7 cellular contexts compared by ENCODE assay signal in genomic region chr15:39420853-39421192, GRCh38.
A peak's percentile ranks its signal among the peaks of the same experiment; 100 is the strongest.
DNase-seq lines count a peak whose midpoint lies in the region; ATAC-seq, FAIRE-seq and TF ChIP-seq lines count a peak whose summit lies in the region.
"Not testable (repeated sequence)": the region's sequence is repeated elsewhere in the genome, so short reads cannot be mapped to it uniquely, and the experiment has no call there.

No MANE protein-coding gene starts in this region.

- TF ChIP-seq CTCF in RWPE1 (conservative IDR thresholded peaks at IDR 0.05; ENCODE audit: low read depth); K562 (IDR thresholded peaks at IDR 0.05 in 2 of 3, conservative IDR thresholded peaks at IDR 0.05 in 1 of 3; ENCODE audit: insufficient read depth in 2 of 3, low read depth in 1 of 3, low read length in 3 of 3); endodermal cell (conservative IDR thresholded peaks at IDR 0.05); neural crest cell (conservative IDR thresholded peaks at IDR 0.05): not testable (repeated sequence)

- not testable (repeated sequence) for H3K9me3 ChIP-seq in ES-I3 (ENCODE audit: control insufficient read depth, insufficient read depth, low read length); iPS-15b (ENCODE audit: control insufficient read depth, insufficient read depth, low read length)
- H3K9me3 ChIP-seq in HUES6 (ENCODE audit: control insufficient read depth, insufficient read depth, low read depth, low read length) (peaks cover 22% of the 10 kb centered on the region), K562 (replicated peaks; ENCODE audit: control insufficient read depth, insufficient read depth, low read depth, low read length) (peaks cover 11% of the 10 kb centered on the region), endodermal cell (ENCODE audit: control insufficient read depth, low read length) (peaks cover 10% of the 10 kb centered on the region)

- not testable (repeated sequence) for H3K27me3 ChIP-seq in HUES6 (ENCODE audit: control insufficient read depth, insufficient read depth, low read length); K562 (ENCODE audit: control insufficient read depth in 2 of 2, insufficient read depth in 2 of 2, low read length in 2 of 2); endodermal cell (ENCODE audit: control insufficient read depth, insufficient read depth, low read length, poor library complexity, severe bottlenecking); iPS-15b (ENCODE audit: control insufficient read depth, insufficient read depth, low read length)

- not testable (repeated sequence) for TF ChIP-seq POLR2A in K562 (conservative IDR thresholded peaks at IDR 0.05)

- peaks cover 29% of the 10 kb centered on the region for H3K9me3 Mint-ChIP-seq in endodermal cell
- not testable (repeated sequence) for H3K9me3 Mint-ChIP-seq in neural crest cell

- not testable (repeated sequence) for TF ChIP-seq EP300 in K562 (IDR thresholded peaks at IDR 0.05; ENCODE audit: low read length)

- not testable (repeated sequence) for DNase-seq in RWPE1 (ENCODE audit: low spot score); K562 (ENCODE audit: extremely low read depth in 1 of 4, low spot score in 3 of 4); endodermal cell; neural crest cell (ENCODE audit: low read depth, low spot score)

- H3K27ac ChIP-seq in HUES6 (ENCODE audit: low read depth, low read length); K562 (ENCODE audit: extremely low read depth, low read depth, low read length); endodermal cell (ENCODE audit: low read depth, low read length): not testable (repeated sequence)
- peak overlapping the region; percentile 91 for H3K27ac ChIP-seq in RWPE1

- H3K4me1 Mint-ChIP-seq in endodermal cell, neural crest cell: not testable (repeated sequence)

- FAIRE-seq in K562 (lab: Jason Lieb, UNC) = not testable (repeated sequence)

- peak overlapping the region; percentile 83 for H3K27ac Mint-ChIP-seq in endodermal cell
- H3K27ac Mint-ChIP-seq in neural crest cell (ENCODE audit: unreplicated experiment) = not testable (repeated sequence)

- not testable (repeated sequence) for H3K4me2 ChIP-seq in K562 (ENCODE audit: insufficient read depth, low read length)

- ATAC-seq in K562 = not testable (repeated sequence)

- H4K20me1 ChIP-seq in K562 (replicated peaks; ENCODE audit: control insufficient read depth, insufficient read depth, low read length) = not testable (repeated sequence)

- H3K9ac ChIP-seq in ES-I3 (ENCODE audit: low read depth, low read length) (peak overlapping the region; percentile 47), HUES6 (ENCODE audit: low read length) (peak overlapping the region; percentile 61), K562 (ENCODE audit: insufficient read depth in 1 of 2, low read depth in 2 of 2, low read length in 2 of 2) (peak overlapping the region; percentile 26 to 40; a peak in 2 of 4 replicates)
- H3K9ac ChIP-seq in endodermal cell (ENCODE audit: extremely low read depth, low read length, poor library complexity, severe bottlenecking); iPS-15b (ENCODE audit: low read depth, low read length): not testable (repeated sequence)

- not testable (repeated sequence) for H3K4me1 ChIP-seq in ES-I3 (ENCODE audit: insufficient read depth, low read length); HUES6 (ENCODE audit: control insufficient read depth, insufficient read depth, low read length); K562 (replicated peaks in 1 of 2; ENCODE audit: control insufficient read depth in 2 of 2, insufficient read depth in 2 of 2, low read length in 2 of 2); endodermal cell (ENCODE audit: control insufficient read depth, insufficient read depth, low read length); iPS-15b (ENCODE audit: control insufficient read depth, insufficient read depth, low read length)

- not testable (repeated sequence) for H3K27me3 Mint-ChIP-seq in endodermal cell (ENCODE audit: insufficient read depth); neural crest cell (ENCODE audit: low read depth)

- H3K9me1 ChIP-seq in K562 (ENCODE audit: control insufficient read depth, insufficient read depth, low read length) = not testable (repeated sequence)

- not testable (repeated sequence) for H3K36me3 ChIP-seq in ES-I3 (ENCODE audit: insufficient read depth, low read length); HUES6 (ENCODE audit: control insufficient read depth, insufficient read depth, low read length); K562 (ENCODE audit: control insufficient read depth, insufficient read depth, low read length); endodermal cell (ENCODE audit: control insufficient read depth, insufficient read depth, low read length); iPS-15b (ENCODE audit: control insufficient read depth, insufficient read depth, low read length)

- in situ Hi-C loops in K562 (cut with MboI) = not testable (repeated sequence)

- H3K36me3 Mint-ChIP-seq in endodermal cell (ENCODE audit: low read depth) = peaks cover 16% of the 10 kb centered on the region
- not testable (repeated sequence) for H3K36me3 Mint-ChIP-seq in neural crest cell (ENCODE audit: low read depth)

- H3K4me3 Mint-ChIP-seq in endodermal cell (peak overlapping the region; percentile 55), neural crest cell (peak overlapping the region; percentile 29)

- peak overlapping the region; percentile 72; the same call in 1 of the 2 replicates for H2AFZ ChIP-seq in K562 (ENCODE audit: low read depth, low read length)

- not testable (repeated sequence) for TF ChIP-seq RAD21 in K562 (CRISPR knock-in tag; conservative IDR thresholded peaks at IDR 0.05 in 1 of 2, IDR thresholded peaks at IDR 0.05 in 1 of 2)

- peak overlapping the region; percentile 32 for H3K4me3 ChIP-seq in HUES6 (ENCODE audit: low read depth, low read length)
- H3K4me3 ChIP-seq in K562 = peak overlapping the region; percentile 19
- H3K4me3 ChIP-seq in endodermal cell (ENCODE audit: low read length) = not testable (repeated sequence)
- peak overlapping the region; percentile 30 for H3K4me3 ChIP-seq in iPS-15b (ENCODE audit: low read depth, low read length)

- CTCF ChIA-PET in RWPE1 (lab: Yijun Ruan, JAX) = interaction anchor here (0.6 to 1.6 kb wide), 4 partner anchors 12 to 249 kb away, joined by 3 to 5 read pairs (median 4); no protein-coding TSS in a partner anchor
- CTCF ChIA-PET in K562 (lab: Yijun Ruan, JAX; ENCODE audit: low intra/inter-chr PET ratio) = not testable (repeated sequence)

- WGBS in K562 (ENCODE audit: insufficient coverage, low coverage, missing lambda C conversion rate) = 10% methylated on average over 2 of the region's 14 CpGs
- 80% methylated on average over 2 to 6 of the region's 14 CpGs for WGBS in endodermal cell (ENCODE audit: insufficient coverage in 1 of 2, insufficient read length in 1 of 2), 2 experiments

- not testable (repeated sequence) for BruUV-seq in K562 (replicated peaks; lab: Mats Ljungman, UMichigan)

- H3K79me2 ChIP-seq in K562 (ENCODE audit: control insufficient read depth, insufficient read depth, low read length) = not testable (repeated sequence)

- POLR2A ChIA-PET in RWPE1 (lab: Yijun Ruan, JAX; ENCODE audit: low non-redundant PET); K562 (lab: Yijun Ruan, JAX): not testable (repeated sequence)

- intact Hi-C loops in K562 (cut with micrococcal nuclease) = not testable (repeated sequence)

TF ChIP-seq in K562, 482 proteins besides CTCF, POLR2A, EP300 and RAD21:
- peak in 1 of 2 experiments; percentile 79; a peak in 2 of 4 replicates for TF ChIP-seq FOXA3 (CRISPR knock-in tag; conservative IDR thresholded peaks at IDR 0.05 in 1 of 2, IDR thresholded peaks at IDR 0.05 in 1 of 2)
TF ChIP-seq in K562: peak in this region for 1; not testable (repeated sequence) for 481.
